ENCODE assay signal across 15 cellular contexts in genomic region chr1:168498159-168498609, GRCh38. TPM values are rescaled to one million over a fixed set of nuclear protein-coding genes. Genes with fewer than 3 reads are reported as not detected.
DNase-seq lines count a peak whose midpoint lies in the region; ATAC-seq and TF ChIP-seq lines count a peak whose summit lies in the region.
"Had no signal": no experiment of that assay in that cellular context is flagged by ENCODE, and none has a peak within 500 bp of the region (broad histone marks: within the 10 kb centered on the region; RNA-seq: fewer than 3 reads in every experiment).

No MANE protein-coding gene starts in this region.

- H3K4me3 ChIP-seq in right cardiac atrium (ENCODE audit: low read length) (no peak overlapping the region), gastroesophageal sphincter (no peak overlapping the region), uterus (no peak overlapping the region)
- H3K4me3 ChIP-seq: lower lobe of right lung, spleen had no signal

- H3K27ac ChIP-seq in right cardiac atrium (ENCODE audit: low read length) (no peak overlapping the region), gastroesophageal sphincter (peak overlapping the region; percentile 47 to 74 (median 64)), uterus (peak overlapping the region; percentile 48 to 83)
- H3K27ac ChIP-seq: KMS-11, lower lobe of right lung, spleen had no signal

- no peaks in the 10 kb centered on the region for H3K27me3 ChIP-seq in right cardiac atrium (ENCODE audit: control insufficient read depth, insufficient read depth)
- H3K27me3 ChIP-seq in gastroesophageal sphincter = no peaks in the 10 kb centered on the region
- no peaks in the 10 kb centered on the region for H3K27me3 ChIP-seq in uterus
- H3K27me3 ChIP-seq: spleen had no signal

- no peak for DNase-seq in Right ventricle myocardium superior
- DNase-seq in right cardiac atrium = no peak
- DNase-seq in OCI-M1 (lab: John Stamatoyannopoulos, UW) = peak; percentile 63
- no peak for DNase-seq in uterus
- DNase-seq in activated naive CD4-positive, alpha-beta T cell treated with anti-CD3 and anti-CD28 coated beads, Interleukin-2, amount 50 U/mL, for 16 hours = no peak
- DNase-seq: activated CD4-positive, alpha-beta T cell treated with anti-CD3 and anti-CD28 coated beads for 4 hours; activated naive CD8-positive, alpha-beta T cell treated with anti-CD3 and anti-CD28 coated beads, Interleukin-2, amount 10 ng/mL, durations not matched to agents 7 days and 5 days; lower lobe of right lung; spleen; stimulated activated naive B cell treated with anti-CD40 and anti-IgM and Interleukin-4, amounts not matched to agents 10 μg/mL and 1 μg/mL and 100 μg/mL, for 72 hours had no signal

- peaks cover 2% of the 10 kb centered on the region for H3K4me1 ChIP-seq in right cardiac atrium (ENCODE audit: control insufficient read depth, insufficient read depth, low read length)
- H3K4me1 ChIP-seq in gastroesophageal sphincter = peaks cover 13 to 41% (median 21%) of the 10 kb centered on the region in 3 donors
- H3K4me1 ChIP-seq in uterus = peaks cover 0 to 5% of the 10 kb centered on the region in 2 donors

- TF ChIP-seq POLR2A in gastroesophageal sphincter (IDR thresholded peaks at IDR 0.05) (no peak), uterus (IDR thresholded peaks at IDR 0.05) (no peak)

- 25% methylated on average over 2 of the region's 2 CpGs for WGBS in right cardiac atrium
- 6 to 11% methylated on average over 2 of the region's 2 CpGs for WGBS in gastroesophageal sphincter (ENCODE audit: low coverage in 1 of 2), 2 donors

- intact Hi-C loops in Right ventricle myocardium superior (cut with DNase I) (no loop called here), right cardiac atrium (cut with DNase I) (no loop called here), uterus (cut with DNase I; ENCODE audit: low total_unique reads) (no loop called here)

- no peak for TF ChIP-seq EP300 in gastroesophageal sphincter (IDR thresholded peaks at IDR 0.05)

- no peaks in the 10 kb centered on the region for H3K9me3 ChIP-seq in right cardiac atrium (ENCODE audit: control insufficient read depth, low read length)
- H3K9me3 ChIP-seq in gastroesophageal sphincter = no peaks in the 10 kb centered on the region
- H3K9me3 ChIP-seq in uterus = no peaks in the 10 kb centered on the region
- H3K9me3 ChIP-seq: lower lobe of right lung, spleen had no signal

- TF ChIP-seq CTCF in gastroesophageal sphincter (IDR thresholded peaks at IDR 0.05) (no peak), uterus (IDR thresholded peaks at IDR 0.05) (no peak)

- no peaks in the 10 kb centered on the region for H3K36me3 ChIP-seq in gastroesophageal sphincter
- no peaks in the 10 kb centered on the region for H3K36me3 ChIP-seq in uterus
- H3K36me3 ChIP-seq: lower lobe of right lung, spleen had no signal

- ATAC-seq in Right ventricle myocardium superior (ENCODE audit: poor library complexity) (peak; percentile 51), right cardiac atrium (no peak), gastroesophageal sphincter (peak; percentile 76), HG02571 (IDR thresholded peaks at IDR 0.05; ENCODE audit: unreplicated experiment) (no peak)
- no peak for ATAC-seq in activated CD4-positive, CD25-positive, alpha-beta regulatory T cell treated with anti-CD3 and anti-CD28 coated beads, Interleukin-2, amount 50 U/mL, for 24 hours
- ATAC-seq: stimulated activated naive B cell treated with anti-CD40 and anti-IgM and Interleukin-4, amounts not matched to agents 10 μg/mL and 1 μg/mL and 100 μg/mL, for 72 hours had no signal

RNA-seq across cellular contexts. Expression of gene XCL2, which starts 45.6 kb away (rescaled TPM):
- total RNA-seq in Right ventricle myocardium superior (not detected), right cardiac atrium (under 1 TPM in 1 of 4 donors, not detected in 3; 0.60 TPM), gastroesophageal sphincter (1 to 10 TPM in 1 of 4 donors, not detected in 3; 2.0 TPM), uterus (not detected)
- polyA plus RNA-seq in right cardiac atrium = not detected
- polyA plus RNA-seq: BJ had no signal

Comparison
In these comparisons a context has a peak if more than half of its experiments do, and no peak if none do; other contexts are left out.
1. ATAC-seq: peak in Right ventricle myocardium superior (single experiment) and gastroesophageal sphincter (single experiment); none in right cardiac atrium (0 of 2), HG02571 (single experiment) and activated CD4-positive, CD25-positive, alpha-beta regulatory T cell treated with anti-CD3 and anti-CD28 coated beads, Interleukin-2, amount 50 U/mL, for 24 hours (0 of 2).